ENCODE assay signal across 1 cellular context in genomic region chr4:99205104-99205979, GRCh38.
A peak's percentile ranks its signal among the peaks of the same experiment; 100 is the strongest.
TF ChIP-seq lines count a peak whose summit lies in the region.

No MANE protein-coding gene starts in this region.

TF ChIP-seq in HepG2, 621 proteins besides CTCF, POLR2A, EP300 and RAD21:
- TF ChIP-seq ZBTB20 (CRISPR knock-in tag; IDR thresholded peaks at IDR 0.05; ENCODE audit: borderline replicate concordance, low read depth): peak; percentile 54; the same call in 1 of the 2 replicates
- peak; percentile 62 for TF ChIP-seq BCL6 (CRISPR knock-in tag; IDR thresholded peaks at IDR 0.05)
- no peak for TF ChIP-seq GABPA (IDR thresholded peaks at IDR 0.05; ENCODE audit: low read depth, low read length)
- no peak for TF ChIP-seq GABPA (CRISPR knock-in tag; IDR thresholded peaks at IDR 0.05; ENCODE audit: low read depth)
- TF ChIP-seq THAP11 (CRISPR knock-in tag; IDR thresholded peaks at IDR 0.05): no peak
- TF ChIP-seq SOX13 (IDR thresholded peaks at IDR 0.05): no peak
- peak in 1 of 2 experiments; percentile 45; a peak in 1 of 4 replicates for TF ChIP-seq SOX13 (CRISPR knock-in tag; conservative IDR thresholded peaks at IDR 0.05 in 1 of 2, IDR thresholded peaks at IDR 0.05 in 1 of 2)
- no peak for TF ChIP-seq FOSL1 (CRISPR knock-in tag; IDR thresholded peaks at IDR 0.05; ENCODE audit: borderline replicate concordance)
- peak; percentile 19; the same call in 1 of the 2 replicates for TF ChIP-seq MED1 (CRISPR knock-in tag; IDR thresholded peaks at IDR 0.05)
- TF ChIP-seq ZMYM2 (CRISPR knock-in tag; IDR thresholded peaks at IDR 0.05): no peak
- no peak for TF ChIP-seq CHCHD3 (CRISPR knock-in tag; IDR thresholded peaks at IDR 0.05)
- peak; percentile 67; the same call in 1 of the 2 replicates for TF ChIP-seq SIX1 (CRISPR knock-in tag; IDR thresholded peaks at IDR 0.05; ENCODE audit: borderline replicate concordance)
- TF ChIP-seq KLF6 (CRISPR knock-in tag; IDR thresholded peaks at IDR 0.05): 0 out of 2 replicates have a peak, but pooled peaks have one; percentile 10
- peak; percentile 91 for TF ChIP-seq CEBPB (IDR thresholded peaks at IDR 0.05; ENCODE audit: borderline replicate concordance, low read depth, low read length)
- TF ChIP-seq HNF4A (CRISPR knock-in tag; IDR thresholded peaks at IDR 0.05): peak; percentile 72
- TF ChIP-seq ARID5B (CRISPR knock-in tag; IDR thresholded peaks at IDR 0.05): peak; percentile 36; the same call in 1 of the 2 replicates
- peak; percentile 29 for TF ChIP-seq ASH2L (IDR thresholded peaks at IDR 0.05; ENCODE audit: insufficient read length, low read depth, low read length)
- peak; percentile 59; the same call in 1 of the 2 replicates for TF ChIP-seq HNF4G (IDR thresholded peaks at IDR 0.05; ENCODE audit: borderline replicate concordance, low read depth, low read length)
- no peak for TF ChIP-seq HNF4G (CRISPR knock-in tag; IDR thresholded peaks at IDR 0.05; ENCODE audit: borderline replicate concordance, low read depth)
- TF ChIP-seq ZBTB37 (CRISPR knock-in tag; IDR thresholded peaks at IDR 0.05): no peak
- TF ChIP-seq NCOA2 (CRISPR knock-in tag; IDR thresholded peaks at IDR 0.05): peak; percentile 14; the same call in 1 of the 2 replicates
- TF ChIP-seq CHD4 (IDR thresholded peaks at IDR 0.05; ENCODE audit: borderline replicate concordance, low read length): peak; percentile 74; the same call in 1 of the 2 replicates
- TF ChIP-seq, protein P1, sequence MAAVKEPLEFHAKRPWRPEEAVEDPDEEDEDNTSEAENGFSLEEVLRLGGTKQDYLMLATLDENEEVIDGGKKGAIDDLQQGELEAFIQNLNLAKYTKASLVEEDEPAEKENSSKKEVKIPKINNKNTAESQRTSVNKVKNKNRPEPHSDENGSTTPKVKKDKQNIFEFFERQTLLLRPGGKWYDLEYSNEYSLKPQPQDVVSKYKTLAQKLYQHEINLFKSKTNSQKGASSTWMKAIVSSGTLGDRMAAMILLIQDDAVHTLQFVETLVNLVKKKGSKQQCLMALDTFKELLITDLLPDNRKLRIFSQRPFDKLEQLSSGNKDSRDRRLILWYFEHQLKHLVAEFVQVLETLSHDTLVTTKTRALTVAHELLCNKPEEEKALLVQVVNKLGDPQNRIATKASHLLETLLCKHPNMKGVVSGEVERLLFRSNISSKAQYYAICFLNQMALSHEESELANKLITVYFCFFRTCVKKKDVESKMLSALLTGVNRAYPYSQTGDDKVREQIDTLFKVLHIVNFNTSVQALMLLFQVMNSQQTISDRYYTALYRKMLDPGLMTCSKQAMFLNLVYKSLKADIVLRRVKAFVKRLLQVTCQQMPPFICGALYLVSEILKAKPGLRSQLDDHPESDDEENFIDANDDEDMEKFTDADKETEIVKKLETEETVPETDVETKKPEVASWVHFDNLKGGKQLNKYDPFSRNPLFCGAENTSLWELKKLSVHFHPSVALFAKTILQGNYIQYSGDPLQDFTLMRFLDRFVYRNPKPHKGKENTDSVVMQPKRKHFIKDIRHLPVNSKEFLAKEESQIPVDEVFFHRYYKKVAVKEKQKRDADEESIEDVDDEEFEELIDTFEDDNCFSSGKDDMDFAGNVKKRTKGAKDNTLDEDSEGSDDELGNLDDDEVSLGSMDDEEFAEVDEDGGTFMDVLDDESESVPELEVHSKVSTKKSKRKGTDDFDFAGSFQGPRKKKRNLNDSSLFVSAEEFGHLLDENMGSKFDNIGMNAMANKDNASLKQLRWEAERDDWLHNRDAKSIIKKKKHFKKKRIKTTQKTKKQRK (IDR thresholded peaks at IDR 0.05; ENCODE audit: low read length): no peak
- TF ChIP-seq CREB1 (IDR thresholded peaks at IDR 0.05): no peak
- peak; percentile 7; the same call in 1 of the 2 replicates for TF ChIP-seq CREB1 (CRISPR knock-in tag; IDR thresholded peaks at IDR 0.05)
- TF ChIP-seq IRF2 (CRISPR knock-in tag; IDR thresholded peaks at IDR 0.05): no peak
- TF ChIP-seq SIX4 (CRISPR knock-in tag; IDR thresholded peaks at IDR 0.05): peak; percentile 86
- peak; percentile 52; the same call in 1 of the 2 replicates for TF ChIP-seq NCOR1 (IDR thresholded peaks at IDR 0.05; ENCODE audit: borderline replicate concordance, low read length)
- peak; percentile 80 for TF ChIP-seq CEBPG (CRISPR knock-in tag; IDR thresholded peaks at IDR 0.05)
- no peak for TF ChIP-seq MEF2D (CRISPR knock-in tag; IDR thresholded peaks at IDR 0.05)
- peak; percentile 39 for TF ChIP-seq SMC3 (IDR thresholded peaks at IDR 0.05; ENCODE audit: low read length)
- TF ChIP-seq, protein P2, sequence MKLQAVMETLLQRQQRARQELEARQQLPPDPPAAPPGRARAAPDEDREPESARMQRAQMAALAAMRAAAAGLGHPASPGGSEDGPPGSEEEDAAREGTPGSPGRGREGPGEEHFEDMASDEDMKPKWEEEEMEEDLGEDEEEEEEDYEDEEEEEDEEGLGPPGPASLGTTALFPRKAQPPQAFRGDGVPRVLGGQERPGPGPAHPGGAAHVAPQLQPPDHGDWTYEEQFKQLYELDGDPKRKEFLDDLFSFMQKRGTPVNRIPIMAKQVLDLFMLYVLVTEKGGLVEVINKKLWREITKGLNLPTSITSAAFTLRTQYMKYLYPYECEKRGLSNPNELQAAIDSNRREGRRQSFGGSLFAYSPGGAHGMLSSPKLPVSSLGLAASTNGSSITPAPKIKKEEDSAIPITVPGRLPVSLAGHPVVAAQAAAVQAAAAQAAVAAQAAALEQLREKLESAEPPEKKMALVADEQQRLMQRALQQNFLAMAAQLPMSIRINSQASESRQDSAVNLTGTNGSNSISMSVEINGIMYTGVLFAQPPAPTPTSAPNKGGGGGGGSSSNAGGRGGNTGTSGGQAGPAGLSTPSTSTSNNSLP (IDR thresholded peaks at IDR 0.05; ENCODE audit: low read depth, low read length): peak; percentile 97
- TF ChIP-seq ADNP (CRISPR knock-in tag; IDR thresholded peaks at IDR 0.05): no peak
- peak; percentile 81 for TF ChIP-seq EHMT2 (IDR thresholded peaks at IDR 0.05; ENCODE audit: borderline replicate concordance, low read depth, low read length)
- TF ChIP-seq ZMYM4 (CRISPR knock-in tag; IDR thresholded peaks at IDR 0.05): no peak; the same call in 1 of the 2 replicates
- TF ChIP-seq GMEB2 (CRISPR knock-in tag; IDR thresholded peaks at IDR 0.05; ENCODE audit: low read depth): no peak
- no peak for TF ChIP-seq EED (CRISPR knock-in tag; IDR thresholded peaks at IDR 0.05)
- no peak for TF ChIP-seq ETV5 (CRISPR knock-in tag; IDR thresholded peaks at IDR 0.05; ENCODE audit: borderline replicate concordance)
- no peak for TF ChIP-seq ZNF776 (CRISPR knock-in tag; IDR thresholded peaks at IDR 0.05)
- peak; percentile 15; the same call in 1 of the 2 replicates for TF ChIP-seq SAP130 (CRISPR knock-in tag; IDR thresholded peaks at IDR 0.05; ENCODE audit: low read depth)
- TF ChIP-seq ZNF329 (CRISPR knock-in tag; IDR thresholded peaks at IDR 0.05; ENCODE audit: low read depth): no peak
- TF ChIP-seq GATAD2A (CRISPR knock-in tag; IDR thresholded peaks at IDR 0.05): 0 out of 2 replicates have a peak, but pooled peaks have one; percentile 19
- no peak for TF ChIP-seq NR2F6 (IDR thresholded peaks at IDR 0.05)
- TF ChIP-seq NR2F6 (CRISPR knock-in tag; IDR thresholded peaks at IDR 0.05): 0 out of 2 replicates have a peak, but pooled peaks have one; percentile 24
- TF ChIP-seq PAXIP1 (CRISPR knock-in tag; conservative IDR thresholded peaks at IDR 0.05): 0 out of 2 replicates have a peak, but pooled peaks have one; percentile 22
- no peak for TF ChIP-seq BRCA1 (CRISPR knock-in tag; IDR thresholded peaks at IDR 0.05)
- peak; percentile 69 for TF ChIP-seq PPARG (CRISPR knock-in tag; conservative IDR thresholded peaks at IDR 0.05)
- no peak for TF ChIP-seq HMGA1 (CRISPR knock-in tag; conservative IDR thresholded peaks at IDR 0.05)
- no peak for TF ChIP-seq FOXP1 (IDR thresholded peaks at IDR 0.05)
- TF ChIP-seq FOXP1 (CRISPR knock-in tag; IDR thresholded peaks at IDR 0.05): no peak
- TF ChIP-seq ZNF773 (CRISPR knock-in tag; IDR thresholded peaks at IDR 0.05; ENCODE audit: borderline replicate concordance): no peak
- 0 out of 2 replicates have a peak, but pooled peaks have one; percentile 46 for TF ChIP-seq ONECUT2 (CRISPR knock-in tag; IDR thresholded peaks at IDR 0.05)
